In genomic region chr16:46573008-46573833, GRCh38 we compare ENCODE assay signal across 12 cellular contexts. TPM values are rescaled to one million over a fixed set of nuclear protein-coding genes. Genes with fewer than 3 reads are reported as not detected.
DNase-seq lines count a peak whose midpoint lies in the region; ATAC-seq and TF ChIP-seq lines count a peak whose summit lies in the region.
"Had no signal": no experiment of that assay in that cellular context is flagged by ENCODE, and none has a peak within 500 bp of the region (broad histone marks: within the 10 kb centered on the region; RNA-seq: fewer than 3 reads in every experiment).

No MANE protein-coding gene starts in this region.

- H3K27me3 ChIP-seq in foreskin keratinocyte, result no peaks in the 10 kb centered on the region

- TF ChIP-seq CTCF in foreskin keratinocyte (conservative IDR thresholded peaks at IDR 0.05), result no peak

- intact Hi-C loops in sciatic nerve (cut with DNase I), result no loop called here

- in situ Hi-C loops in ACHN (cut with HindIII; ENCODE audit: low pct_ligation_motif_present, low pct_unique_long_range_greater_than_20kb, low sequenced_read_pairs), result no loop called here

- no peak overlapping the region for H3K27ac ChIP-seq in foreskin keratinocyte
- H3K27ac ChIP-seq: epithelial cell of prostate had no signal

- no peaks in the 10 kb centered on the region for H3K4me1 ChIP-seq in foreskin keratinocyte

- ATAC-seq in foreskin keratinocyte (peak; percentile 77), sciatic nerve (no peak)
- ATAC-seq: mucosa of descending colon had no signal

- DNase-seq in ACHN (peak; percentile 72), HCEC 1CT (peak; percentile 67), SW480 (ENCODE audit: low spot score) (peak; percentile 10), foreskin keratinocyte (peak; percentile 12 to 26), superior temporal gyrus (ENCODE audit: extremely low spot score) (no peak), sciatic nerve (ENCODE audit: low spot score) (no peak), putamen (ENCODE audit: low spot score) (no peak)
- no peak for DNase-seq in stimulated activated CD4-positive, alpha-beta T cell treated with anti-CD3 and anti-CD28 coated beads, Interleukin-4, amount 100 ng/mL, for 1 hour
- DNase-seq: mucosa of descending colon; NCI-H1417; stimulated activated CD4-positive, alpha-beta T cell treated with anti-CD3 and anti-CD28 coated beads, Interleukin-4, amount 100 ng/mL, for 4 hours had no signal

RNA-seq across cellular contexts. Expression of gene SHCBP1, which starts 48.0 kb away (rescaled TPM):
- total RNA-seq in foreskin keratinocyte (28.8 and 37.1 TPM in 2 replicates), sciatic nerve (1.9 TPM)
- 11.4 and 16.7 TPM in 2 replicates for polyA plus RNA-seq in foreskin keratinocyte

Comparison
In these comparisons a context has a peak if more than half of its experiments do, and no peak if none do; other contexts are left out.
1. DNase-seq: peak in ACHN (single experiment), HCEC 1CT (single experiment), SW480 (single experiment) and foreskin keratinocyte (2 of 2); none in superior temporal gyrus (single experiment), sciatic nerve (single experiment), stimulated activated CD4-positive, alpha-beta T cell treated with anti-CD3 and anti-CD28 coated beads, Interleukin-4, amount 100 ng/mL, for 1 hour (single experiment) and putamen (single experiment).
2. RNA of gene SHCBP1, which starts 48.0 kb away (total RNA-seq): 28.8 to 37.1 TPM in foreskin keratinocyte; 1.9 TPM in sciatic nerve (single experiment); every median in the first group is over 10 times any median in the second.